ENCODE assay signal across 9 cellular contexts in the genomic region with DNA sequence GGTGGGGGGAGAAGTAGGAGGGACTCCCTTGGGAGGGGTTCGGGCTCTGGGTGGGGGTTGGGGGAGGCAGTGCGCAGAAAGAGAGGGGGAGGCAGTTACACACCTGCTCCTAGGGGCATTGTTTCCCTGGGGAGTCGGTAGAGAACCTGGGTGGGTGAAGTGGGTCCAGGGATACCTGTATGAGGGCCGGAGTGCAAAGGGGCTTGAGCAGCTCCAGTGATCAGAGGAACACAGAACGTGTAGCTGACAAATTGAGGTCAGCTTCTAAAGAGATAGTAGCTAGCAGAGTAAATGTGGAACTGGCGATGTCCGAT. TPM values are rescaled to one million over a fixed set of nuclear protein-coding genes. Genes with fewer than 3 reads are reported as not detected.
DNase-seq lines count a peak whose midpoint lies in the region; TF ChIP-seq lines count a peak whose summit lies in the region.
"Had no signal": no experiment of that assay in that cellular context is flagged by ENCODE, and none has a peak within 500 bp of the region (broad histone marks: within the 10 kb centered on the region; RNA-seq: fewer than 3 reads in every experiment).

No MANE protein-coding gene starts in this region.

- H3K36me3 Mint-ChIP-seq in activated T-cell treated with anti-CD3 and anti-CD28 coated beads, Interleukin-2, amount 50 U/mL, for 24 hours (ENCODE audit: low read depth): peaks cover 55% of the 10 kb centered on the region

- no peak for TF ChIP-seq CTCF in fibroblast of mammary gland (conservative IDR thresholded peaks at IDR 0.05; ENCODE audit: control insufficient read depth, insufficient read depth, low read depth, low read length)

- H3K27ac ChIP-seq in SJSA1: no peak overlapping the region
- H3K27ac ChIP-seq in skeletal muscle tissue (ENCODE audit: low read depth, low read length): peak overlapping the region; percentile 78

- H3K27me3 Mint-ChIP-seq in activated T-cell treated with anti-CD3 and anti-CD28 coated beads, Interleukin-2, amount 50 U/mL, for 24 hours: no peaks in the 10 kb centered on the region

- H3K36me3 ChIP-seq in SJSA1 (peaks cover 44% of the 10 kb centered on the region), skeletal muscle tissue (ENCODE audit: control insufficient read depth in 3 of 3, insufficient read depth in 3 of 3, low read length in 3 of 3) (peaks cover 21 to 36% (median 33%) of the 10 kb centered on the region in 3 donors)

- H3K27ac Mint-ChIP-seq in activated T-cell treated with anti-CD3 and anti-CD28 coated beads, Interleukin-2, amount 50 U/mL, for 24 hours: peak overlapping the region; percentile 97

- H3K9me3 Mint-ChIP-seq in activated T-cell treated with anti-CD3 and anti-CD28 coated beads, Interleukin-2, amount 50 U/mL, for 24 hours: no peaks in the 10 kb centered on the region

- peaks cover 40% of the 10 kb centered on the region for H3K4me1 Mint-ChIP-seq in activated T-cell treated with anti-CD3 and anti-CD28 coated beads, Interleukin-2, amount 50 U/mL, for 24 hours (ENCODE audit: low read depth)

- H3K4me3 ChIP-seq in SJSA1: peak overlapping the region; percentile 49
- H3K4me3 ChIP-seq in fibroblast of mammary gland (ENCODE audit: control insufficient read depth, low read depth, low read length): peak overlapping the region; percentile 86
- peak overlapping the region; percentile 77 to 96 (median 83) for H3K4me3 ChIP-seq in skeletal muscle tissue (ENCODE audit: low read length in 3 of 3)

- H3K4me1 ChIP-seq in SJSA1 (replicated peaks): peaks cover 10% of the 10 kb centered on the region
- peaks cover 9 to 19% (median 10%) of the 10 kb centered on the region in 3 donors for H3K4me1 ChIP-seq in skeletal muscle tissue (ENCODE audit: control insufficient read depth in 3 of 3, insufficient read depth in 3 of 3, low read length in 3 of 3)

- H3K9me3 ChIP-seq in SJSA1 (replicated peaks) (no peaks in the 10 kb centered on the region), skeletal muscle tissue (ENCODE audit: control insufficient read depth in 3 of 3, low read length in 3 of 3) (no peaks in the 10 kb centered on the region)

- H3K9ac ChIP-seq in skeletal muscle tissue (ENCODE audit: low read depth in 1 of 3, low read length in 3 of 3): peak overlapping the region; percentile 58 to 76 (median 61)

- DNase-seq in activated T-cell treated with anti-CD3 and anti-CD28 coated beads, Interleukin-2, amount 50 U/mL, for 24 hours: no peak
- no peak for DNase-seq in activated T-cell treated with anti-CD3 and anti-CD28 coated beads, Interleukin-2, amount 50 U/mL, for 1 hour
- DNase-seq in SJSA1 (ENCODE audit: low read depth in 1 of 2, low spot score in 2 of 2): no peak
- DNase-seq in fibroblast of mammary gland (ENCODE audit: low read depth): no peak
- no peak for DNase-seq in DMS53 (lab: John Stamatoyannopoulos, UW)
- no peak for DNase-seq in AG08396 (ENCODE audit: low spot score)
- no peak for DNase-seq in central memory CD4-positive, alpha-beta T cell

- H3K4me3 Mint-ChIP-seq in activated T-cell treated with anti-CD3 and anti-CD28 coated beads, Interleukin-2, amount 50 U/mL, for 24 hours: peak overlapping the region; percentile 90

- H3K27me3 ChIP-seq in SJSA1 (replicated peaks) (no peaks in the 10 kb centered on the region), skeletal muscle tissue (ENCODE audit: control insufficient read depth in 3 of 3, insufficient read depth in 3 of 3, low read length in 3 of 3) (no peaks in the 10 kb centered on the region)

RNA-seq across cellular contexts. Expression of gene SMARCD1, which starts 0.4 kb away (rescaled TPM):
- 55.7 and 61.5 TPM in 2 replicates for total RNA-seq in SJSA1 (2014; rRNA removed; shearing (Covaris generic))
- total RNA-seq in skeletal muscle tissue: 19.3 TPM

RNA-seq across cellular contexts. Expression of gene GPD1, which starts 18.2 kb away (rescaled TPM):
- not detected in 2 replicates for total RNA-seq in SJSA1 (2014; rRNA removed; shearing (Covaris generic))
- 104 TPM for total RNA-seq in skeletal muscle tissue
- total RNA-seq: glomerular endothelial cell had no signal

RNA-seq across cellular contexts. Expression of gene COX14, which starts 26.5 kb away (rescaled TPM):
- 49.7 and 62.3 TPM in 2 replicates for total RNA-seq in SJSA1 (2014; rRNA removed; shearing (Covaris generic))
- total RNA-seq in skeletal muscle tissue: 37.1 TPM

RNA-seq across cellular contexts. Expression of gene ASIC1, which starts 28.2 kb away (rescaled TPM):
- total RNA-seq in SJSA1 (2014; rRNA removed; shearing (Covaris generic)): 0.37 and 0.50 TPM in 2 replicates
- total RNA-seq in skeletal muscle tissue: 2.6 TPM

Comparison
In these comparisons a context has a peak if more than half of its experiments do, and no peak if none do; other contexts are left out.
1. RNA of gene GPD1, which starts 18.2 kb away (total RNA-seq): 104 TPM in skeletal muscle tissue (single experiment); not detected in SJSA1; every median in the first group is over 100 times any median in the second.
2. Peak in every context shown above with its lines, with median percentiles within 50 percentile points of each other: H3K4me3 ChIP-seq.